In genomic region chr3:144032531-144033234, GRCh38 we compare ENCODE assay signal across 10 cellular contexts.
DNase-seq lines count a peak whose midpoint lies in the region; ATAC-seq and TF ChIP-seq lines count a peak whose summit lies in the region.
"Had no signal": no experiment of that assay in that cellular context is flagged by ENCODE, and none has a peak within 500 bp of the region (broad histone marks: within the 10 kb centered on the region; RNA-seq: fewer than 3 reads in every experiment).

No MANE protein-coding gene starts in this region.

- H3K4me1 ChIP-seq in stomach: peaks cover 0 to 25% (median 10%) of the 10 kb centered on the region in 4 donors

- TF ChIP-seq EP300 in stomach (IDR thresholded peaks at IDR 0.05): no peak

- no peak overlapping the region for H3K4me3 ChIP-seq in stomach

- no peaks in the 10 kb centered on the region for H3K27me3 ChIP-seq in stomach

- H3K36me3 ChIP-seq in stomach: no peaks in the 10 kb centered on the region

- peak; percentile 4 for DNase-seq in left kidney (ENCODE audit: low read depth, low spot score)
- no peak for DNase-seq in NCI-H1105 treated with DMSO at 0.1 percent for 48 hours (lab: John Stamatoyannopoulos, UW)
- DNase-seq in ACHN: no peak
- no peak for DNase-seq in NOMO-1 treated with dmso at 0.1 percent for 144 hours (lab: John Stamatoyannopoulos, UW; ENCODE audit: unreplicated experiment)
- no peak for DNase-seq in stomach
- DNase-seq: NCI-H510A treated with DMSO at 0.1 percent for 48 hours; stimulated activated CD4-positive, alpha-beta T cell treated with anti-CD3 and anti-CD28 coated beads, Interleukin-4, amount 100 ng/mL, for 4 hours had no signal

- no peak for TF ChIP-seq POLR2A in stomach (IDR thresholded peaks at IDR 0.05)

- in situ Hi-C loops in ACHN (cut with HindIII; ENCODE audit: low pct_ligation_motif_present, low pct_unique_long_range_greater_than_20kb, low sequenced_read_pairs): no loop called here

- H3K9me3 ChIP-seq in stomach: no peaks in the 10 kb centered on the region

- intact Hi-C loops in stomach (cut with DNase I; ENCODE audit: low total_unique reads): no loop called here

- 56 to 71% (median 65%) methylated on average over 5 of the region's 5 CpGs for WGBS in stomach, 5 donors

- H3K27ac ChIP-seq in stomach: no peak overlapping the region

- ATAC-seq in GM18519 (IDR thresholded peaks at IDR 0.05; ENCODE audit: low FRiP score, unreplicated experiment) (peak; percentile 70), GM21423 (IDR thresholded peaks at IDR 0.05; ENCODE audit: unreplicated experiment) (peak; percentile 60), HG03139 (IDR thresholded peaks at IDR 0.05; ENCODE audit: unreplicated experiment) (peak; percentile 41)

- no peak for TF ChIP-seq CTCF in stomach (IDR thresholded peaks at IDR 0.05)
